ENCODE assay signal across 11 cellular contexts in the genomic region with DNA sequence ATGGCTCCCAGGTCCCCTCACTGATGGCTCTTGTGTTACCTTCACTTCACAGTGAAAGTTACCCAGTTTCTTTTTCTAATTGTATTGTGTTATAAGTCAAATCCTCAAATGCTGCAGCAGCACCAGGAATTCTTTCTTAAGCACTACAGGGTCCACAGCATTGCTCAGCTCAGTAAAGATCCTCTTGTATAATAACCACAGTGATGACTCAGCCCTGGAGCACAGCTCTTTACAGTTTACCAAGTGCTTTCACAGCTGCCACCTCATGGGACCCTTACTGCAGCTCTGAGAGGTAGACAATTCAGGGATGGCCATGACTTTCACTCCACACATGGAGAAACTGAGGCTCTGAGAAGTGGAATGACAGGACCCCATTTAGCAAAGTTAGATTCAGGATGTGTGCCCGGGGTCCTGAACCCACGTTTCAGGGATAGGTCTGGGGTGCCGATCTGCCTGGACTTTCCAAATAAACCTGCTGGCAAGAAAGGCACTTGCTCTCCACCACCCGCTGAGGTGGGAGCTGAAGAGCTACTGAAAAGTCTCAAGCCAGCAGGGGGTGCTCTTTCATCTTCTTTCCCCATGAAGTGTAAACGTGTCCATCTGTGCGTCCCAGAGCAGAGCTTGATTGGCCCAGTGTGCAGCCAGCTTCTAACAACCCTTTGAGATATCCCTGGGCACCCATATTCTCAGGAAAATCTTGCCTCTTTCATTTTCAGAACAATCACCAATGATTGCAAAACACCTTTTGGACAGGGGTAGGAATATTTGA. TPM values are rescaled to one million over a fixed set of nuclear protein-coding genes. Genes with fewer than 3 reads are reported as not detected.
DNase-seq lines count a peak whose midpoint lies in the region; ATAC-seq and TF ChIP-seq lines count a peak whose summit lies in the region.
"Had no signal": no experiment of that assay in that cellular context is flagged by ENCODE, and none has a peak within 500 bp of the region (broad histone marks: within the 10 kb centered on the region; RNA-seq: fewer than 3 reads in every experiment).

No MANE protein-coding gene starts in this region.

- H3K4me1 Mint-ChIP-seq in activated naive CD4-positive, alpha-beta T cell treated with anti-CD3 and anti-CD28 coated beads, Interleukin-2, amount 10 ng/mL, durations not matched to agents 7 days and 5 days, result no peaks in the 10 kb centered on the region

- H3K9me3 ChIP-seq in left lung, result no peaks in the 10 kb centered on the region
- H3K9me3 ChIP-seq: neutrophil had no signal

- no peaks in the 10 kb centered on the region for H3K9me3 Mint-ChIP-seq in activated naive CD4-positive, alpha-beta T cell treated with anti-CD3 and anti-CD28 coated beads, Interleukin-2, amount 10 ng/mL, durations not matched to agents 7 days and 5 days

- no peak for ATAC-seq in left lung

- no peak overlapping the region for H3K27ac ChIP-seq in left lung
- H3K27ac ChIP-seq: neutrophil had no signal

- DNase-seq in activated naive CD4-positive, alpha-beta T cell treated with anti-CD3 and anti-CD28 coated beads, Interleukin-2, amount 10 ng/mL, durations not matched to agents 7 days and 5 days, result peak; percentile 20
- DNase-seq in activated naive CD4-positive, alpha-beta T cell treated with Interleukin-2 at 50 U/mL for 16 hours, result no peak
- DNase-seq in M059J (ENCODE audit: low read depth) (peak; percentile 76), retina (peak; percentile 5), NCI-H2196 treated with DMSO at 0.1 percent for 48 hours (lab: John Stamatoyannopoulos, UW; ENCODE audit: unreplicated experiment) (no peak), left lung (no peak)
- DNase-seq in activated CD4-positive, alpha-beta T cell treated with anti-CD3 and anti-CD28 coated beads, Interleukin-2, amount 50 U/mL, for 48 hours, result peak; percentile 1 to 3
- no peak for DNase-seq in stimulated activated naive CD4-positive, alpha-beta T cell (lab: John Stamatoyannopoulos, UW)
- DNase-seq: NCI-H526 treated with DMSO at 0.1 percent for 48 hours had no signal

- no peaks in the 10 kb centered on the region for H3K4me1 ChIP-seq in left lung

- no peaks in the 10 kb centered on the region for H3K36me3 Mint-ChIP-seq in activated naive CD4-positive, alpha-beta T cell treated with anti-CD3 and anti-CD28 coated beads, Interleukin-2, amount 10 ng/mL, durations not matched to agents 7 days and 5 days

- H3K4me3 Mint-ChIP-seq in activated naive CD4-positive, alpha-beta T cell treated with anti-CD3 and anti-CD28 coated beads, Interleukin-2, amount 10 ng/mL, durations not matched to agents 7 days and 5 days, result no peak overlapping the region

- no peak overlapping the region for H3K4me3 ChIP-seq in left lung

- no peak overlapping the region for H3K27ac Mint-ChIP-seq in activated naive CD4-positive, alpha-beta T cell treated with anti-CD3 and anti-CD28 coated beads, Interleukin-2, amount 10 ng/mL, durations not matched to agents 7 days and 5 days

- CTCF ChIA-PET in activated naive CD4-positive, alpha-beta T cell treated with anti-CD3 and anti-CD28 coated beads, Interleukin-2, amount 10 ng/mL, durations not matched to agents 7 days and 5 days (lab: Charles Lee), result interaction anchor here (0.9 to 1.4 kb wide), 2 partner anchors 30 to 215 kb away, joined by 3 to 4 read pairs; no protein-coding TSS in a partner anchor

- no peaks in the 10 kb centered on the region for H3K36me3 ChIP-seq in left lung
- H3K36me3 ChIP-seq: neutrophil had no signal

- H3K27me3 ChIP-seq in left lung, result no peaks in the 10 kb centered on the region
- H3K27me3 ChIP-seq: neutrophil had no signal

- H3K27me3 Mint-ChIP-seq in activated naive CD4-positive, alpha-beta T cell treated with anti-CD3 and anti-CD28 coated beads, Interleukin-2, amount 10 ng/mL, durations not matched to agents 7 days and 5 days, result no peaks in the 10 kb centered on the region

- TF ChIP-seq CTCF in left lung (IDR thresholded peaks at IDR 0.05), result no peak

- intact Hi-C loops in left lung (cut with DNase I), result no loop called here

RNA-seq across cellular contexts. Expression of a gene that starts 35.7 kb away (rescaled TPM):
- total RNA-seq in M059J (2014; rRNA removed; shearing (Covaris generic)), result 4.8 and 8.8 TPM in 2 replicates
- not detected for total RNA-seq in left lung
- total RNA-seq: cardiac septum had no signal

Comparison
In these comparisons a context has a peak if more than half of its experiments do, and no peak if none do; other contexts are left out.
1. DNase-seq: peak in activated naive CD4-positive, alpha-beta T cell treated with anti-CD3 and anti-CD28 coated beads, Interleukin-2, amount 10 ng/mL, durations not matched to agents 7 days and 5 days (single experiment), M059J (single experiment), activated CD4-positive, alpha-beta T cell treated with anti-CD3 and anti-CD28 coated beads, Interleukin-2, amount 50 U/mL, for 48 hours (2 of 2) and retina (single experiment); none in activated naive CD4-positive, alpha-beta T cell treated with Interleukin-2 at 50 U/mL for 16 hours (single experiment), NCI-H2196 treated with DMSO at 0.1 percent for 48 hours (single experiment), stimulated activated naive CD4-positive, alpha-beta T cell (0 of 6) and left lung (0 of 2).